8 cellular contexts compared by ENCODE assay signal in genomic region chr2:200306719-200306968, GRCh38. TPM values are rescaled to one million over a fixed set of nuclear protein-coding genes. Genes with fewer than 3 reads are reported as not detected.
DNase-seq lines count a peak whose midpoint lies in the region; ATAC-seq, FAIRE-seq and TF ChIP-seq lines count a peak whose summit lies in the region.

No MANE protein-coding gene starts in this region.

- no peak overlapping the region for H3K9ac ChIP-seq in muscle layer of colon (ENCODE audit: low read length)

- H3K9me3 Mint-ChIP-seq in progenitor cell of endocrine pancreas (ENCODE audit: low read depth), result no peaks in the 10 kb centered on the region

- H3K27me3 ChIP-seq in breast epithelium (no peaks in the 10 kb centered on the region), muscle layer of colon (ENCODE audit: control insufficient read depth in 1 of 2, insufficient read depth in 2 of 2, low read length in 2 of 2) (no peaks in the 10 kb centered on the region)

- H3K4me3 ChIP-seq in AG04449 (ENCODE audit: low read depth, low read length) (peak overlapping the region; percentile 77), breast epithelium (peak overlapping the region; percentile 89 to 94 (median 92)), muscle layer of colon (ENCODE audit: low read depth in 1 of 2, low read length in 2 of 2) (peak overlapping the region; percentile 53 to 96)

- no peaks in the 10 kb centered on the region for H3K36me3 ChIP-seq in breast epithelium
- H3K36me3 ChIP-seq in muscle layer of colon (ENCODE audit: insufficient read depth, low read length), result no peaks in the 10 kb centered on the region

- H3K4me1 Mint-ChIP-seq in progenitor cell of endocrine pancreas (ENCODE audit: low read depth), result peaks cover 51% of the 10 kb centered on the region

- no peak overlapping the region for H3K27ac Mint-ChIP-seq in progenitor cell of endocrine pancreas

- no peak for DNase-seq in AG04449 (ENCODE audit: low read depth, low spot score)
- peak; percentile 64 for DNase-seq in GM19239 (ENCODE audit: insufficient read length, low spot score)
- DNase-seq in breast epithelium (ENCODE audit: low spot score in 2 of 2), result no peak
- no peak for DNase-seq in globus pallidus (ENCODE audit: low spot score)
- no peak for DNase-seq in progenitor cell of endocrine pancreas (ENCODE audit: low spot score, unreplicated experiment)
- no peak for DNase-seq in kidney tubule cell (ENCODE audit: low spot score)

- TF ChIP-seq CTCF in AG04449 (IDR thresholded peaks at IDR 0.05; ENCODE audit: insufficient read depth, low read length, missing control alignments), result no peak
- no peak for TF ChIP-seq CTCF in breast epithelium (IDR thresholded peaks at IDR 0.05)
- TF ChIP-seq CTCF in progenitor cell of endocrine pancreas (IDR thresholded peaks at IDR 0.05; ENCODE audit: unreplicated experiment), result no peak

- no peak for FAIRE-seq in GM19239 (lab: Jason Lieb, UNC)

- peak; percentile 49 for ATAC-seq in HG03108 (IDR thresholded peaks at IDR 0.05; ENCODE audit: unreplicated experiment)

- H3K27me3 Mint-ChIP-seq in progenitor cell of endocrine pancreas, result no peaks in the 10 kb centered on the region

- POLR2A ChIA-PET in AG04449 (lab: Yijun Ruan, JAX), result interaction anchor here (0.6 to 1.1 kb wide), 2 partner anchors 51 to 158 kb away, joined by 3 read pairs; no protein-coding TSS in a partner anchor

- CTCF ChIA-PET in AG04449 (lab: Yijun Ruan, JAX), result interaction anchor here (1.1 to 3.3 kb wide), 7 partner anchors 13 to 327 kb away, joined by 3 to 22 read pairs (median 3); no protein-coding TSS in a partner anchor

- no peak overlapping the region for H3K4me3 Mint-ChIP-seq in progenitor cell of endocrine pancreas (ENCODE audit: low read depth)

- no peaks in the 10 kb centered on the region for H3K36me3 Mint-ChIP-seq in progenitor cell of endocrine pancreas (ENCODE audit: insufficient read depth)

- intact Hi-C loops in breast epithelium (cut with DNase I; ENCODE audit: low total_unique reads), result no loop called here

- H3K9me3 ChIP-seq in breast epithelium (no peaks in the 10 kb centered on the region), muscle layer of colon (ENCODE audit: low read length) (no peaks in the 10 kb centered on the region)

- TF ChIP-seq POLR2A in breast epithelium (IDR thresholded peaks at IDR 0.05), result no peak

- H3K4me1 ChIP-seq in breast epithelium, result peaks cover 0 to 8% of the 10 kb centered on the region in 2 donors
- H3K4me1 ChIP-seq in muscle layer of colon (ENCODE audit: insufficient read depth, low read length), result peaks cover 22% of the 10 kb centered on the region

- H3K27ac ChIP-seq in breast epithelium (peak overlapping the region; percentile 89 to 95), muscle layer of colon (ENCODE audit: low read depth, low read length) (peak overlapping the region; percentile 45)

RNA-seq across cellular contexts. Expression of gene SPATS2L, which starts 0.2 kb away (rescaled TPM):
- total RNA-seq in breast epithelium (10 to 100 TPM; 61.3 to 67.5 (median 64.5) TPM), progenitor cell of endocrine pancreas (110 and 121 TPM in 2 replicates)
